In genomic region chr4:87732033-87732770, GRCh38 we compare ENCODE assay signal across 15 cellular contexts.
DNase-seq lines count a peak whose midpoint lies in the region; ATAC-seq and TF ChIP-seq lines count a peak whose summit lies in the region.
"Had no signal": no experiment of that assay in that cellular context is flagged by ENCODE, and none has a peak within 500 bp of the region (broad histone marks: within the 10 kb centered on the region; RNA-seq: fewer than 3 reads in every experiment).

No MANE protein-coding gene starts in this region.

- H3K27ac ChIP-seq in gastroesophageal sphincter, result no peak overlapping the region
- H3K27ac ChIP-seq in transverse colon, result no peak overlapping the region

- H3K9me3 ChIP-seq in gastroesophageal sphincter, result no peaks in the 10 kb centered on the region
- no peaks in the 10 kb centered on the region for H3K9me3 ChIP-seq in transverse colon

- TF ChIP-seq POLR2A in gastroesophageal sphincter (IDR thresholded peaks at IDR 0.05), result no peak
- TF ChIP-seq POLR2A in transverse colon (IDR thresholded peaks at IDR 0.05), result no peak

- WGBS in gastroesophageal sphincter (ENCODE audit: low coverage in 1 of 2), 2 donors, result 54 to 64% methylated on average over 8 of the region's 8 CpGs
- WGBS in transverse colon (ENCODE audit: low coverage in 1 of 2), 2 donors, result 60 to 68% methylated on average over 2 to 8 of the region's 8 CpGs

- intact Hi-C loops in transverse colon (cut with DNase I; ENCODE audit: low total_unique reads), result no loop called here

- DNase-seq in AG10803 (ENCODE audit: low read depth) (peak; percentile 27), HS-5 (ENCODE audit: low read depth) (peak; percentile 50), SKM-1 treated with dmso at 0.1 percent for 144 hours (lab: John Stamatoyannopoulos, UW; ENCODE audit: unreplicated experiment) (peak; percentile 83), dedifferentiated amniotic fluid mesenchymal stem cell (ENCODE audit: extremely low spot score) (no peak), HuH-7.5 (ENCODE audit: low spot score) (no peak), transverse colon (no peak)
- no peak for DNase-seq in activated CD4-positive, alpha-beta T cell treated with anti-CD3 and anti-CD28 coated beads for 4 hours
- DNase-seq: activated CD4-positive, alpha-beta memory T cell treated with anti-CD3 and anti-CD28 coated beads for 36 hours; activated naive CD8-positive, alpha-beta T cell treated with anti-CD3 and anti-CD28 coated beads, Interleukin-2, amount 50 U/mL, for 24 hours; activated T-cell treated with anti-CD3 and anti-CD28 coated beads, Interleukin-2, amount 50 U/mL, for 72 hours; mesendoderm; NCI-H82; retina; SHP77 had no signal

- in situ Hi-C loops in transverse colon (cut with MboI; ENCODE audit: low pct_ligation_motif_present in 1 of 4, low pct_unique_long_range_greater_than_20kb in 1 of 4, low sequenced_read_pairs in 3 of 4), result no loop called here

- TF ChIP-seq EP300 in gastroesophageal sphincter (IDR thresholded peaks at IDR 0.05) (no peak), transverse colon (IDR thresholded peaks at IDR 0.05; ENCODE audit: low read depth) (no peak)

- H3K4me3 ChIP-seq in AG10803 (ENCODE audit: low read length), result no peak overlapping the region
- no peak overlapping the region for H3K4me3 ChIP-seq in gastroesophageal sphincter
- no peak overlapping the region for H3K4me3 ChIP-seq in transverse colon

- no peak for TF ChIP-seq CTCF in AG10803 (conservative IDR thresholded peaks at IDR 0.05; ENCODE audit: low read length)
- no peak for TF ChIP-seq CTCF in gastroesophageal sphincter (IDR thresholded peaks at IDR 0.05)
- no peak for TF ChIP-seq CTCF in transverse colon (IDR thresholded peaks at IDR 0.05)

- H3K27me3 ChIP-seq in gastroesophageal sphincter (no peaks in the 10 kb centered on the region), transverse colon (no peaks in the 10 kb centered on the region)

- H3K36me3 ChIP-seq in gastroesophageal sphincter (no peaks in the 10 kb centered on the region), transverse colon (no peaks in the 10 kb centered on the region)

- peak; percentile 55 for ATAC-seq in gastroesophageal sphincter
- ATAC-seq: activated naive CD8-positive, alpha-beta T cell treated with anti-CD3 and anti-CD28 coated beads, Interleukin-2, amount 50 U/mL, for 24 hours; activated T-cell treated with anti-CD3 and anti-CD28 coated beads, Interleukin-2, amount 50 U/mL, for 72 hours had no signal

- H3K4me1 ChIP-seq in gastroesophageal sphincter (no peaks in the 10 kb centered on the region), transverse colon (no peaks in the 10 kb centered on the region)

Comparison
In these comparisons a context has a peak if more than half of its experiments do, and no peak if none do; other contexts are left out.
1. DNase-seq: peak in AG10803 (single experiment), HS-5 (single experiment) and SKM-1 treated with dmso at 0.1 percent for 144 hours (single experiment); none in activated CD4-positive, alpha-beta T cell treated with anti-CD3 and anti-CD28 coated beads for 4 hours (0 of 2), dedifferentiated amniotic fluid mesenchymal stem cell (single experiment), HuH-7.5 (single experiment) and transverse colon (single experiment).